9 cellular contexts compared by ENCODE assay signal in genomic region chr2:236156860-236157194, GRCh38. TPM values are rescaled to one million over a fixed set of nuclear protein-coding genes. Genes with fewer than 3 reads are reported as not detected.
"Had no signal": no experiment of that assay in that cellular context is flagged by ENCODE, and none has a peak within 500 bp of the region (broad histone marks: within the 10 kb centered on the region; RNA-seq: fewer than 3 reads in every experiment).

No MANE protein-coding gene starts in this region.

- H3K27ac ChIP-seq: HL-60, KMS-11 had no signal

- H3K4me3 ChIP-seq: GM23338, HAP-1 had no signal

- ATAC-seq: GM23338, HCT116, HepG2 had no signal

- DNase-seq: H7, KBM-7 had no signal

- H3K4me3 Mint-ChIP-seq: GM23338, IgD-negative memory B cell had no signal

- H3K9ac ChIP-seq: KMS-11 had no signal

- H3K36me3 ChIP-seq: HAP-1 had no signal

- H3K36me3 Mint-ChIP-seq: IgD-negative memory B cell had no signal

- H3K27ac Mint-ChIP-seq: GM23338, IgD-negative memory B cell had no signal

RNA-seq across cellular contexts. Expression of gene GBX2, which starts 11.4 kb away (rescaled TPM):
- total RNA-seq: HepG2 had no signal
- polyA plus RNA-seq: HepG2, IgD-negative memory B cell had no signal
